In the genomic region with DNA sequence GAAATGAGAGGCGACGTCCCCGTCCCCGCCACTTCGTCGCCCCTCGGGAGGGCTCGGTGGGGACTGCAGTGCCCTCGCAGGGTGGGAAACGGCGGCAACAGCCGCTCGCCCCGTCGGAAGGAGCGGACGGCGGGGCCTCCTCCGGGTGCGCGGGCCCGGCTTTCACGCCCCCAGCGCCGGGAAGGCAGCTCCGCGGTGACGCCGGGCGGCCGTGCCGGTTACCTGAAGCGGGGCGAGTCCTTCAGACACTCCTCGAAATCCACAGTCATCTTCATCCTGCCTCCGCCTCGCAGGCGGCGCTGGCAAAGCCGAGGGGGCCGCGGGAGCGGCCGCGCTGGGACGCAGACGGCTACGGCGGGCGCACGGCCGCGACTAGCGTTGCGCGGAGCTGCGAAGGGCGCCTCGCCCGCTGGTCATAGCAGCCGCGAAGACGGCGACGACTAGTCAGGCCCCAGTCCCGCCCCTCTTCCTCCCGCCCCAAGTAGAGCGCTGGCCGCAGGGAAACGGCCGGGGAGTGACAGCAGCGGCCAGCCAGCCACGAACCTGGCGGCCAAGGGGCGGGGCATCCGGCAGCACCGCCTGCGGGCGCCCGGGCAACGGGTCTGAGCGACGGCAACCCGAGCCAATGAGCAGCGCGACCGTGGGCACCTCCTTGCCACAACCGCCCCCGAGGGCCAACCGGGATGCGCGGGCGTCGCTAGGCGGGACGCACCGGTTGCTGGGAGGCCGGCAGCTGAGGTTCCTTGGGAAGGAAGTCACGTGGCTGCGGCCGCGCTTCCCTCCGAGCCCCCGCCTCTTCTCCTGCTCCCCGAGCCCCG, we compare ENCODE assay signal across 8 cellular contexts. TPM values are rescaled to one million over a fixed set of nuclear protein-coding genes. Genes with fewer than 3 reads are reported as not detected.
DNase-seq lines count a peak whose midpoint lies in the region; FAIRE-seq and TF ChIP-seq lines count a peak whose summit lies in the region.

A gene with protein sequence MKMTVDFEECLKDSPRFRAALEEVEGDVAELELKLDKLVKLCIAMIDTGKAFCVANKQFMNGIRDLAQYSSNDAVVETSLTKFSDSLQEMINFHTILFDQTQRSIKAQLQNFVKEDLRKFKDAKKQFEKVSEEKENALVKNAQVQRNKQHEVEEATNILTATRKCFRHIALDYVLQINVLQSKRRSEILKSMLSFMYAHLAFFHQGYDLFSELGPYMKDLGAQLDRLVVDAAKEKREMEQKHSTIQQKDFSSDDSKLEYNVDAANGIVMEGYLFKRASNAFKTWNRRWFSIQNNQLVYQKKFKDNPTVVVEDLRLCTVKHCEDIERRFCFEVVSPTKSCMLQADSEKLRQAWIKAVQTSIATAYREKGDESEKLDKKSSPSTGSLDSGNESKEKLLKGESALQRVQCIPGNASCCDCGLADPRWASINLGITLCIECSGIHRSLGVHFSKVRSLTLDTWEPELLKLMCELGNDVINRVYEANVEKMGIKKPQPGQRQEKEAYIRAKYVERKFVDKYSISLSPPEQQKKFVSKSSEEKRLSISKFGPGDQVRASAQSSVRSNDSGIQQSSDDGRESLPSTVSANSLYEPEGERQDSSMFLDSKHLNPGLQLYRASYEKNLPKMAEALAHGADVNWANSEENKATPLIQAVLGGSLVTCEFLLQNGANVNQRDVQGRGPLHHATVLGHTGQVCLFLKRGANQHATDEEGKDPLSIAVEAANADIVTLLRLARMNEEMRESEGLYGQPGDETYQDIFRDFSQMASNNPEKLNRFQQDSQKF (minus strand): TSS at position 448 of the 818 bp plus-strand sequence. CDS start 173 bp downstream, at position 275.

- no peak for FAIRE-seq in frontal cortex (lab: Jason Lieb, UNC)

- CTCF ChIA-PET in activated naive CD4-positive, alpha-beta T cell treated with anti-CD3 and anti-CD28 coated beads for 36 hours (lab: Charles Lee), result interaction anchor here (1.1 to 1.7 kb wide), 3 partner anchors 12 to 171 kb away, joined by 4 to 9 read pairs (median 5); partner anchors contain the start of gene XXYLT1

- no peaks in the 10 kb centered on the region for H3K9me3 ChIP-seq in neutrophil

- H3K27me3 ChIP-seq in neutrophil, result no peaks in the 10 kb centered on the region

- H3K36me3 ChIP-seq in neutrophil, result no peaks in the 10 kb centered on the region

- H3K4me3 ChIP-seq in HFF-Myc (replicated peaks; ENCODE audit: low read depth, low read length) (peak within 1 kb of the TSS; percentile 90), neutrophil (ENCODE audit: low read depth in 1 of 2, low read length in 1 of 2) (peak within 1 kb of the TSS; percentile 96 to 97)

- intact Hi-C loops in activated naive CD4-positive, alpha-beta T cell treated with anti-CD3 and anti-CD28 coated beads for 36 hours (cut with micrococcal nuclease), result loop anchor here (1.0 to 10.0 kb wide), 10 partner anchors 16 to 1062 kb away; partner anchors contain the start of genes LSG1, RNF168 and XXYLT1

- H3K27ac ChIP-seq in neutrophil, result peak within 1 kb of the TSS; percentile 100
- H3K27ac ChIP-seq in substantia nigra (ENCODE audit: low read depth, low read length, poor library complexity, severe bottlenecking), result peak within 1 kb of the TSS; percentile 86

- peak; percentile 100 for DNase-seq in GM03348 (ENCODE audit: low spot score)
- DNase-seq in HFF-Myc (ENCODE audit: extremely low read depth, low read depth), result peak; percentile 94
- peak; percentile 98 for DNase-seq in NAMALWA (ENCODE audit: low spot score)
- DNase-seq in SK-N-DZ (ENCODE audit: low spot score), result peak; percentile 99
- peak; percentile 99 for DNase-seq in activated naive CD4-positive, alpha-beta T cell treated with anti-CD3 and anti-CD28 coated beads for 36 hours
- DNase-seq in frontal cortex (ENCODE audit: low spot score in 2 of 2), result peak; percentile 99
- DNase-seq in substantia nigra (lab: John Stamatoyannopoulos, UW), result peak; percentile 88 to 100 (median 100)

- TF ChIP-seq CTCF in HFF-Myc (IDR thresholded peaks at IDR 0.05; ENCODE audit: low read depth, low read length, missing control alignments) (no peak), neutrophil (IDR thresholded peaks at IDR 0.05) (no peak)

- H3K36me3 Mint-ChIP-seq in activated naive CD4-positive, alpha-beta T cell treated with anti-CD3 and anti-CD28 coated beads for 36 hours (ENCODE audit: low read depth), result peaks cover 1% of the 10 kb centered on the region

- H3K27me3 Mint-ChIP-seq in activated naive CD4-positive, alpha-beta T cell treated with anti-CD3 and anti-CD28 coated beads for 36 hours (ENCODE audit: low read depth), result no peaks in the 10 kb centered on the region

- H3K9me3 Mint-ChIP-seq in activated naive CD4-positive, alpha-beta T cell treated with anti-CD3 and anti-CD28 coated beads for 36 hours, result no peaks in the 10 kb centered on the region

- H3K4me3 Mint-ChIP-seq in activated naive CD4-positive, alpha-beta T cell treated with anti-CD3 and anti-CD28 coated beads for 36 hours, result peak within 1 kb of the TSS; percentile 93

- H3K4me1 Mint-ChIP-seq in activated naive CD4-positive, alpha-beta T cell treated with anti-CD3 and anti-CD28 coated beads for 36 hours (ENCODE audit: low read depth), result peaks cover 45% of the 10 kb centered on the region

- peak within 1 kb of the TSS; percentile 89 for H3K27ac Mint-ChIP-seq in activated naive CD4-positive, alpha-beta T cell treated with anti-CD3 and anti-CD28 coated beads for 36 hours

- H3K4me1 ChIP-seq in neutrophil (ENCODE audit: control insufficient read depth in 1 of 2, insufficient read depth in 1 of 2, low read depth in 1 of 2, low read length in 1 of 2), result peaks cover 71 to 74% of the 10 kb centered on the region in 2 experiments

RNA-seq across cellular contexts. Expression of the gene that starts here (rescaled TPM):
- 22.6 and 26.1 TPM in 2 replicates for polyA plus RNA-seq in SK-N-DZ (2014; cell fraction: cytosol; rRNA removed)
- polyA plus RNA-seq in SK-N-DZ (2014; cell fraction: nucleus; rRNA removed), result 22.9 and 24.5 TPM in 2 replicates
- 10 to 100 TPM; 37.9 to 42.1 TPM for total RNA-seq in activated naive CD4-positive, alpha-beta T cell treated with anti-CD3 and anti-CD28 coated beads for 36 hours
- 149 TPM for total RNA-seq in frontal cortex

Comparison
In these comparisons a context has a peak if more than half of its experiments do, and no peak if none do; other contexts are left out.
1. Peak in every context shown above with its lines: DNase-seq, H3K4me3 ChIP-seq and H3K27ac ChIP-seq.